ENCODE assay signal across 1 cellular context in genomic region chr11:92969634-92970347, GRCh38.
TF ChIP-seq lines count a peak whose summit lies in the region.

Gene MTNR1B, plus strand, starts transcription at chr11:92969651. Its CDS starts 75 bp downstream, at chr11:92969726.

TF ChIP-seq in SK-N-SH, 30 proteins besides CTCF, POLR2A, EP300 and RAD21 (continued from another document):
- TF ChIP-seq ZBTB33 (IDR thresholded peaks at IDR 0.05; ENCODE audit: borderline replicate concordance, low read depth) (no peak), CHD2 (IDR thresholded peaks at IDR 0.05; ENCODE audit: low read length, partially characterized antibody) (no peak), NFIC (IDR thresholded peaks at IDR 0.05; ENCODE audit: borderline replicate concordance) (no peak), SIN3A (IDR thresholded peaks at IDR 0.05; ENCODE audit: borderline replicate concordance, low read depth, low read length) (no peak), TEAD4 (IDR thresholded peaks at IDR 0.05; ENCODE audit: borderline replicate concordance, insufficient read depth) (no peak), RFX5 (IDR thresholded peaks at IDR 0.05; ENCODE audit: low read length) (no peak), RCOR1 (IDR thresholded peaks at IDR 0.05; ENCODE audit: low read length) (no peak)
